In genomic region chr6:30821862-30822784, GRCh38 we compare ENCODE assay signal across 1 cellular context.
TF ChIP-seq lines count a peak whose summit lies in the region.

No MANE protein-coding gene starts in this region.

TF ChIP-seq in K562, 482 proteins besides CTCF, POLR2A, EP300 and RAD21 (continued from another document and continues in another):
- TF ChIP-seq AFF1 (IDR thresholded peaks at IDR 0.05; ENCODE audit: low read depth in 1 of 2, partially characterized antibody in 2 of 2) (no peak), ETS1 (conservative IDR thresholded peaks at IDR 0.05; ENCODE audit: control insufficient read depth, low read depth, low read length) (no peak), ZNF224 (CRISPR knock-in tag; IDR thresholded peaks at IDR 0.05) (no peak), VEZF1 (CRISPR knock-in tag; IDR thresholded peaks at IDR 0.05) (peak; percentile 43; the same call in 1 of the 2 replicates), YY1 (IDR thresholded peaks at IDR 0.05; ENCODE audit: borderline replicate concordance in 1 of 3, control insufficient read depth in 1 of 3, extremely low read depth in 1 of 3, insufficient read depth in 3 of 3, insufficient read length in 1 of 3, insufficient replicate concordance in 2 of 3, low read depth in 1 of 3, low read length in 2 of 3) (no peak), TBP (optimal IDR thresholded peaks at IDR 0.05; ENCODE audit: low read depth, low read length) (peak; percentile 24), TCF7L2 (IDR thresholded peaks at IDR 0.05; ENCODE audit: low read depth, low read length) (no peak), BRCA1 (IDR thresholded peaks at IDR 0.05) (no peak), BRCA1 (CRISPR knock-in tag; IDR thresholded peaks at IDR 0.05) (no peak), U2AF2 (optimal IDR thresholded peaks at IDR 0.05; ENCODE audit: low read depth, low read length) (no peak), CBX5 (IDR thresholded peaks at IDR 0.05; ENCODE audit: borderline replicate concordance, low read depth) (no peak), DIDO1 (tag; IDR thresholded peaks at IDR 0.05; ENCODE audit: low read depth) (peak; percentile 11; the same call in 1 of the 2 replicates), HDGF (IDR thresholded peaks at IDR 0.05) (peak; percentile 88; the same call in 1 of the 2 replicates), DMBX1 (CRISPR knock-in tag; IDR thresholded peaks at IDR 0.05; ENCODE audit: borderline replicate concordance) (peak; percentile 49; the same call in 1 of the 2 replicates), TARDBP (IDR thresholded peaks at IDR 0.05) (no peak), ZNF197 (CRISPR knock-in tag; IDR thresholded peaks at IDR 0.05; ENCODE audit: low read depth) (no peak), TCF15 (CRISPR knock-in tag; IDR thresholded peaks at IDR 0.05) (no peak), HMG20B (CRISPR knock-in tag; IDR thresholded peaks at IDR 0.05) (no peak), RNF2 (IDR thresholded peaks at IDR 0.05) (no peak), GTF2A2 (tag; IDR thresholded peaks at IDR 0.05) (no peak), HMG20A (CRISPR knock-in tag; conservative IDR thresholded peaks at IDR 0.05) (no peak), ZNF347 (CRISPR knock-in tag; IDR thresholded peaks at IDR 0.05; ENCODE audit: low read depth) (no peak), GTF2F1 (IDR thresholded peaks at IDR 0.05; ENCODE audit: low read depth, low read length) (0 out of 2 replicates have a peak, but pooled peaks have one; percentile 16), ZBTB7A (IDR thresholded peaks at IDR 0.05; ENCODE audit: borderline replicate concordance, control insufficient read depth, low read depth, low read length) (no peak), GMEB1 (CRISPR knock-in tag; IDR thresholded peaks at IDR 0.05) (peak; percentile 27; the same call in 1 of the 2 replicates), SMAD4 (CRISPR knock-in tag; conservative IDR thresholded peaks at IDR 0.05) (0 out of 2 replicates have a peak, but pooled peaks have one; percentile 19), ZNF384 (IDR thresholded peaks at IDR 0.05; ENCODE audit: low read depth, low read length) (peak; percentile 93), PYGO2 (tag; IDR thresholded peaks at IDR 0.05) (no peak), DEAF1 (CRISPR knock-in tag; IDR thresholded peaks at IDR 0.05) (0 out of 2 replicates have a peak, but pooled peaks have one; percentile 43), ZNF644 (tag; IDR thresholded peaks at IDR 0.05; ENCODE audit: low read depth) (no peak), NFE2L1 (tag; IDR thresholded peaks at IDR 0.05; ENCODE audit: borderline replicate concordance, low read depth) (no peak), ZNF584 (CRISPR knock-in tag; IDR thresholded peaks at IDR 0.05; ENCODE audit: low read depth) (0 out of 2 replicates have a peak, but pooled peaks have one; percentile 36), GATAD2B (IDR thresholded peaks at IDR 0.05; ENCODE audit: borderline replicate concordance) (0 out of 2 replicates have a peak, but pooled peaks have one; percentile 28), MTA1 (IDR thresholded peaks at IDR 0.05; ENCODE audit: borderline replicate concordance) (no peak), MEIS2 (IDR thresholded peaks at IDR 0.05; ENCODE audit: partially characterized antibody) (peak; percentile 21), LEF1 (IDR thresholded peaks at IDR 0.05) (peak; percentile 56; the same call in 1 of the 2 replicates), ZNF511 (CRISPR knock-in tag; IDR thresholded peaks at IDR 0.05) (no peak), ZNF766 (CRISPR knock-in tag; conservative IDR thresholded peaks at IDR 0.05) (0 out of 2 replicates have a peak, but pooled peaks have one; percentile 29), ZBTB26 (CRISPR knock-in tag; IDR thresholded peaks at IDR 0.05) (no peak)
- TF ChIP-seq, protein P1, sequence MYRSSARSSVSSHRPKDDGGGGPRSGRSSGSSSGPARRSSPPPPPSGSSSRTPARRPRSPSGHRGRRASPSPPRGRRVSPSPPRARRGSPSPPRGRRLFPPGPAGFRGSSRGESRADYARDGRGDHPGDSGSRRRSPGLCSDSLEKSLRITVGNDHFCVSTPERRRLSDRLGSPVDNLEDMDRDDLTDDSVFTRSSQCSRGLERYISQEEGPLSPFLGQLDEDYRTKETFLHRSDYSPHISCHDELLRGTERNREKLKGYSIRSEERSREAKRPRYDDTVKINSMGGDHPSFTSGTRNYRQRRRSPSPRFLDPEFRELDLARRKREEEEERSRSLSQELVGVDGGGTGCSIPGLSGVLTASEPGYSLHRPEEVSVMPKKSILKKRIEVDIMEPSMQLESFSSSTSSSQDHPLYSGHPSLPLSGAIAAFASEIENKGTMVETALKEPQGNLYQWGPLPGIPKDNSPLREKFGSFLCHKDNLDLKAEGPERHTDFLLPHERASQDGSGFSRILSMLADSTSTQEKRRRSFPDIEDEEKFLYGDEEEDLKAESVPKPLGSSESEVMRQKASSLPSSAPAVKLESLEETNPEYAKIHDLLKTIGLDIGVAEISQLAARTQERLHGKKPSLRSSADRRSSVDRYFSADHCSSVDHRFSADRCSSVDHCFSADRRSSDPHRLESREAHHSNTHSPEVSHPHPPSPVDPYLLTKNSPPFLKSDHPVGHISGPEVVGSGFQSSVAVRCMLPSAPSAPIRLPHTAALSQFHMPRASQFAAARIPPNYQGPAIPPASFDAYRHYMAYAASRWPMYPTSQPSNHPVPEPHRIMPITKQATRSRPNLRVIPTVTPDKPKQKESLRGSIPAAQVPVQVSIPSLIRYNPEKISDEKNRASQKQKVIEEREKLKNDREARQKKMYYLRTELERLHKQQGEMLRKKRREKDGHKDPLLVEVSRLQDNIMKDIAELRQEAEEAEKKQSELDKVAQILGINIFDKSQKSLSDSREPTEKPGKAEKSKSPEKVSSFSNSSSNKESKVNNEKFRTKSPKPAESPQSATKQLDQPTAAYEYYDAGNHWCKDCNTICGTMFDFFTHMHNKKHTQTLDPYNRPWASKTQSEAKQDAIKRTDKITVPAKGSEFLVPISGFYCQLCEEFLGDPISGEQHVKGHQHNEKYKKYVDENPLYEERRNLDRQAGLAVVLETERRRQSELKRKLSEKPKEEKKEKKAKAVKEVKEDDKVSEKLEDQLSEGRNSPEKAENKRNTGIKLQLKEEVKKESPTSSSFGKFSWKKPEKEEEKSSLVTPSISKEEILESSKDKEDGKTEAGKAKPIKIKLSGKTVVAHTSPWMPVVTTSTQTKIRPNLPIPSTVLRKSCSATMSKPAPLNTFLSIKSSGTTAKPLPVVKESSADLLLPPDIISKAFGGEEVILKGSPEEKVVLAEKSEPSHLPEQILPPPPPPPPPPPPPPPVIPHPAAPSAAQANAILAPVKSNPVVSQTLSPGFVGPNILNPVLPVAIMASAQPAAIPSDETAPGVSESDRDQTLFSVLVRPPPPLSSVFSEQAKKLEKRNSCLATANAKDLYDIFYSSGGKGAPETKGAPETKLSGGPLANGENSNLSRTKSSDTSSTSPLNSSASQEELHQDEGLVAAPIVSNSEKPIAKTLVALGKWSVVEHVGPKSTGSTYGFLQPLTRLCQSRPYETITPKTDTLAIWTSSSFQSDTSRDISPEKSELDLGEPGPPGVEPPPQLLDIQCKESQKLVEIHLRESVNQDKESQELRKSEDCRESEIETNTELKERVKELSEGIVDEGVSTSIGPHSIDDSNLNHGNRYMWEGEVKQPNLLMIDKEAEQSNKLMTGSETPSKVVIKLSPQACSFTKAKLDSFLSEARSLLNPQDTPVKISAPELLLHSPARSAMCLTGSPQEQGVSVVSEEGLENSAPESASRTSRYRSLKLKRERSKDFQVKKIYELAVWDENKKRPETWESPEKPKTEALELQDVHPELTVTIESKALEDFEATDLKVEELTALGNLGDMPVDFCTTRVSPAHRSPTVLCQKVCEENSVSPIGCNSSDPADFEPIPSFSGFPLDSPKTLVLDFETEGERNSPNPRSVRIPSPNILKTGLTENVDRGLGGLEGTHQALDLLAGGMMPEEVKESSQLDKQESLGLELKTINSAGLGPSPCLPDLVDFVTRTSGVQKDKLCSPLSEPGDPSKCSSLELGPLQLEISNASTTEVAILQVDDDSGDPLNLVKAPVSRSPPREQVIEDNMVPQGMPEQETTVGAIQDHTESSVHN (IDR thresholded peaks at IDR 0.05; ENCODE audit: borderline replicate concordance in 1 of 2, low read depth in 1 of 2), result 0 out of 4 replicates have a peak, but pooled peaks of 1 of the 2 experiments have one; percentile 20
